ENCODE assay signal across 10 cellular contexts in the genomic region with DNA sequence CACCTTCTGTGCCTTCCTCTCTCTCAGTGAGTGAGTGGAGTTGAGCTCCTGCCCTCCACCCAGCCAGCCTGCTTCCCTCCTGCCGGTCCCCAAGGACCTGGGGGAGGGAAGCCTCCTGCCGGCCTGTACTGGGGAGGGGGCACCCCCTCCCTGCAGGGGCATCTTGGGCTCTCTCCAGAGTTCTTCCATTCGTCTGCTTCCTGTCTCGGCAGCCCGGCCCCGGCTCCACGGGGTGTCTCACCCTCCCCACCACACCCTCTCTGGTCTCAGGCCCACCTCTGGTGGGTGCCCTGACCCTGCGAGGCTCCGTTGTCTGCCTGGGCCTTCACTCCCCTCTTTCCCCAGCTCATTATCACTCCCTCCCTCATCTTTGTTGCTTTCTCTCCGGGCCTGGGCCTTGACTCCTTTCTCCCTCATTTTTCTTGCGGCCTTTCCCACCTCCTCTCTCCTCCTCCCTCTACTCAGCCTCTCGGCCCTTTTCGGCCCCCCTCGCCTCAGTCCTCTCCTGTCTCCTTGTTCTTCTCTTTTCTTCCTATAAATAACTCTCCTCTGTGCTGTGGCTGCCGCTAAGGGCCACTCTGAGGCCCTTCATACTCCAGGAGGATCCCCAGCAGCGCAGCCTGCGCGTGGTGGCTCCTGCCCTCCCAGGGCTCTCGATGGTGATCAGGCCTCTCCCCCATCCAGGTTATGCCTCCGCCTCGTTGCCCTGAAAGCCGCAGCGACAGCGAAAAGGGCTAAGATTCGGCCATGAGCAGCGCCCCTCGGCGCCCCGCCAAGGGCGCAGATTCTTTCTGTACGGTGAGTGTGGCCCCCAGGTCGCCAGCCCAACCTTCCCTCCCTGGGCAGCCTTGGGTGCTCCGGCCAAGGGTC. TPM values are rescaled to one million over a fixed set of nuclear protein-coding genes. Genes with fewer than 3 reads are reported as not detected.
DNase-seq lines count a peak whose midpoint lies in the region; ATAC-seq and TF ChIP-seq lines count a peak whose summit lies in the region.
"Had no signal": no experiment of that assay in that cellular context is flagged by ENCODE, and none has a peak within 500 bp of the region (broad histone marks: within the 10 kb centered on the region; RNA-seq: fewer than 3 reads in every experiment).

No MANE protein-coding gene starts in this region.

- TF ChIP-seq CTCF in GM06990 (IDR thresholded peaks at IDR 0.05; ENCODE audit: insufficient read depth, low read length, poor library complexity, severe bottlenecking): no peak
- TF ChIP-seq CTCF in RWPE2 (IDR thresholded peaks at IDR 0.05; ENCODE audit: poor library complexity, severe bottlenecking): no peak
- no peak for TF ChIP-seq CTCF in esophagus muscularis mucosa (IDR thresholded peaks at IDR 0.05)

- peaks cover 8% of the 10 kb centered on the region for H3K36me3 ChIP-seq in GM06990 (ENCODE audit: control insufficient read depth, insufficient read depth, low read length)
- peaks cover 24% of the 10 kb centered on the region for H3K36me3 ChIP-seq in RWPE2 (ENCODE audit: low read depth)
- H3K36me3 ChIP-seq in esophagus muscularis mucosa: peaks cover 21 to 29% (median 27%) of the 10 kb centered on the region in 4 donors

- no peak for ATAC-seq in RWPE2 (ENCODE audit: low read depth)
- no peak for ATAC-seq in GM21786 (IDR thresholded peaks at IDR 0.05; ENCODE audit: unreplicated experiment)
- no peak for ATAC-seq in HG03442 (IDR thresholded peaks at IDR 0.05; ENCODE audit: unreplicated experiment)

- intact Hi-C loops in esophagus muscularis mucosa (cut with DNase I): loop anchor here (5.0 kb wide), 2 partner anchors 34 to 51 kb away; a partner anchor contains a TSS

- 54% methylated on average over 33 of the region's 33 CpGs for WGBS in esophagus muscularis mucosa

- H3K4me3 ChIP-seq in GM06990 (replicated peaks; ENCODE audit: low read depth, low read length) (peak overlapping the region; percentile 75), RWPE2 (ENCODE audit: severe bottlenecking) (no peak overlapping the region), esophagus muscularis mucosa (peak overlapping the region; percentile 72 to 94 (median 90)), skeletal muscle cell (ENCODE audit: low read depth, low read length) (peak overlapping the region; percentile 84)

- no peak for TF ChIP-seq POLR2A in esophagus muscularis mucosa (IDR thresholded peaks at IDR 0.05; ENCODE audit: low read depth)

- no peak for TF ChIP-seq EP300 in esophagus muscularis mucosa (IDR thresholded peaks at IDR 0.05)

- no peak for DNase-seq in GM06990 (ENCODE audit: extremely low read depth, insufficient read length)
- DNase-seq in RWPE2 (ENCODE audit: low spot score): no peak
- no peak for DNase-seq in esophagus muscularis mucosa (ENCODE audit: extremely low spot score)
- no peak for DNase-seq in skeletal muscle cell (ENCODE audit: low read depth)
- DNase-seq in SHP77 treated with DMSO at 0.1 percent for 48 hours (lab: John Stamatoyannopoulos, UW): no peak
- DNase-seq in NK-92 treated with Interleukin-12 subunit alpha and Interleukin-12 subunit beta, amount 100 ng/mL, for 24 hours (lab: John Stamatoyannopoulos, UW): no peak
- DNase-seq: activated CD8-positive, alpha-beta memory T cell treated with anti-CD3 and anti-CD28 coated beads, Interleukin-2, amount 50 U/mL, for 48 hours; NCI-H1105 treated with DMSO at 0.1 percent for 48 hours had no signal

- H3K4me1 ChIP-seq in RWPE2 (ENCODE audit: insufficient read depth, poor library complexity, severe bottlenecking): peaks cover 28% of the 10 kb centered on the region
- peaks cover 56 to 68% (median 67%) of the 10 kb centered on the region in 4 donors for H3K4me1 ChIP-seq in esophagus muscularis mucosa

- no peaks in the 10 kb centered on the region for H3K9me3 ChIP-seq in RWPE2 (ENCODE audit: severe bottlenecking)
- no peaks in the 10 kb centered on the region for H3K9me3 ChIP-seq in esophagus muscularis mucosa

- peak overlapping the region; percentile 86 for H3K27ac ChIP-seq in RWPE2 (ENCODE audit: poor library complexity, severe bottlenecking)
- peak overlapping the region; percentile 92 to 95 (median 93) for H3K27ac ChIP-seq in esophagus muscularis mucosa (replicated peaks in 1 of 4)

- H3K27me3 ChIP-seq in GM06990 (replicated peaks; ENCODE audit: control insufficient read depth, insufficient read depth, low read length) (no peaks in the 10 kb centered on the region), RWPE2 (ENCODE audit: insufficient read depth, poor library complexity, severe bottlenecking) (no peaks in the 10 kb centered on the region), esophagus muscularis mucosa (no peaks in the 10 kb centered on the region)

RNA-seq across cellular contexts. Expression of a gene that starts 2.1 kb away (rescaled TPM):
- total RNA-seq in esophagus muscularis mucosa: 100 to 1,000 TPM in 3 of 4 donors, 10 to 100 TPM in 1; 96.8 to 165 (median 122) TPM

RNA-seq across cellular contexts. Expression of a gene that starts 3.8 kb away (rescaled TPM):
- total RNA-seq in esophagus muscularis mucosa: 10 to 100 TPM in 2 of 4 donors, 1 to 10 TPM in 2; 5.3 to 10.4 (median 9.7) TPM

RNA-seq across cellular contexts. Expression of a gene that starts 13.1 kb away (rescaled TPM):
- 1 to 10 TPM; 1.3 to 2.9 (median 2.1) TPM for total RNA-seq in esophagus muscularis mucosa

RNA-seq across cellular contexts. Expression of a gene that starts 19.1 kb away (rescaled TPM):
- 10 to 100 TPM; 45.7 to 74.9 (median 60.4) TPM for total RNA-seq in esophagus muscularis mucosa

RNA-seq across cellular contexts. Expression of a gene that starts 21.8 kb away (rescaled TPM):
- total RNA-seq in esophagus muscularis mucosa: 10 to 100 TPM; 39.0 to 66.6 (median 51.4) TPM
